In the genomic region with DNA sequence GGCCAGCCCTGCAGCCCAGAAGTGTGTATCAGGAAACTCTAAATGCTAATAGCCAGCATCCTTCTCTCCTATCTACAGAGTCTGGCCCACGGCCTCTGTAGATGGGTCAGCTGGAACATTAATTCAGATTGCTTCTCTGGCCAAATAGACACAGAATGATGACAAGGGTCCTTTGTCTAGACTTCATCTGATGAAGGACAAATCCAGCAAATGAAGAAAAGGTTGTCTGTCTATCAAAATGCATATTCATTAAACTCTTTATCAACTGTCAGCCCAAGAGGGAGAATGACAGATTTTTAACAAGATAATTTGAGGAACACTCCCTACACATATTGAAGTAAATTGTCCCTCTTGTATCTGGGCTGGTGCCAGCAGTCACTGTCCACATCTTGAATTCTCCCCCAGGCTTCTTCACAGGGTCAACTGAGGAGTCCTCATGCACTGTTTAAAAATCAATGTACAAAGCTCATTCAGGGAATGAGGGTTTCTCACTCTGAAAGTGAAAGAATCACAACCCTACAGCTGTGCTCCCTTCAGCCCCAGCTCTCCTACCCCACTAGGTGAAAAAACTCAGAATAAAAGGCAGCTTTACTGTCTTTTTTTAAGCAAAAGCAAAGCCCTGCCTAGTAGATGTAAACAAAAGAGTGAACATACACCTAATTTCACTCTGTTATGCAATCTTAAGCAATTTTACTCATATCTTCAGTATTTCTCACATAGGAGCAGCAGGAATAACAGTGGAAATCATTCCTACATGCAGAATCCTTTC, we compare ENCODE assay signal across 19 cellular contexts.
A peak's percentile ranks its signal among the peaks of the same experiment; 100 is the strongest.
DNase-seq lines count a peak whose midpoint lies in the region; ATAC-seq, FAIRE-seq and TF ChIP-seq lines count a peak whose summit lies in the region.
"Had no signal": no experiment of that assay in that cellular context is flagged by ENCODE, and none has a peak within 500 bp of the region (broad histone marks: within the 10 kb centered on the region; RNA-seq: fewer than 3 reads in every experiment).

No MANE protein-coding gene starts in this region.

- CTCF ChIA-PET in SK-N-SH (lab: Yijun Ruan, JAX) = interaction anchor here (1.1 kb wide), 2 partner anchors 17 to 102 kb away, joined by 3 read pairs; no protein-coding TSS in a partner anchor

- no peaks in the 10 kb centered on the region for H3K9me3 ChIP-seq in SK-N-SH
- H3K9me3 ChIP-seq: right atrium auricular region had no signal

- no peak for TF ChIP-seq EP300 in SK-N-SH (IDR thresholded peaks at IDR 0.05; ENCODE audit: borderline replicate concordance in 1 of 2, low read depth in 1 of 2, low read length in 1 of 2)

- H3F3A ChIP-seq in SK-N-SH (replicated peaks; ENCODE audit: insufficient read depth) = no peaks in the 10 kb centered on the region

- no peaks in the 10 kb centered on the region for H4K20me1 ChIP-seq in SK-N-SH (ENCODE audit: insufficient read depth)

- H3K9ac ChIP-seq in SK-N-SH = no peak overlapping the region
- H3K9ac ChIP-seq: GM23248 had no signal

- POLR2A ChIA-PET in SK-N-SH (lab: Yijun Ruan, JAX) = no interaction called here

- H2AFZ ChIP-seq in SK-N-SH (ENCODE audit: low read depth) = no peak overlapping the region
- H2AFZ ChIP-seq: GM23248 had no signal

- H3K4me3 ChIP-seq in lower leg skin (ENCODE audit: low read depth, poor library complexity, severe bottlenecking) = no peak overlapping the region
- no peak overlapping the region for H3K4me3 ChIP-seq in SK-N-SH (ENCODE audit: low read depth in 2 of 2, low read length in 1 of 2)
- H3K4me3 ChIP-seq: GM23248, right atrium auricular region had no signal

- no peaks in the 10 kb centered on the region for H3K4me1 ChIP-seq in SK-N-SH (ENCODE audit: control insufficient read depth in 1 of 2, insufficient read depth in 2 of 2, low read depth in 1 of 2, low read length in 1 of 2)
- H3K4me1 ChIP-seq: right atrium auricular region had no signal

- no peak overlapping the region for H3K27ac ChIP-seq in SK-N-SH (ENCODE audit: low read depth in 2 of 2, low read length in 1 of 2)
- H3K27ac ChIP-seq: GM23248, HL-60, right atrium auricular region had no signal

- in situ Hi-C loops in KBM-7 (cut with MboI; ENCODE audit: low pct_unique_long_range_greater_than_20kb, low sequenced_read_pairs) = no loop called here

- FAIRE-seq in frontal cortex (lab: Jason Lieb, UNC) = no peak
- FAIRE-seq: endometrium, GM12891 had no signal

- no peaks in the 10 kb centered on the region for H3K79me2 ChIP-seq in SK-N-SH (ENCODE audit: insufficient read depth)

- intact Hi-C loops in lower leg skin (cut with DNase I; ENCODE audit: low total_unique reads) = no loop called here

- TF ChIP-seq RAD21 in SK-N-SH (IDR thresholded peaks at IDR 0.05; ENCODE audit: low read length) = no peak

- no peaks in the 10 kb centered on the region for H3K27me3 ChIP-seq in SK-N-SH (ENCODE audit: insufficient read depth)
- H3K27me3 ChIP-seq: right atrium auricular region had no signal

- no peaks in the 10 kb centered on the region for H3K9me2 ChIP-seq in SK-N-SH

- H3K36me3 ChIP-seq in SK-N-SH (replicated peaks in 1 of 2; ENCODE audit: control insufficient read depth in 1 of 2, insufficient read depth in 2 of 2, low read length in 1 of 2) = no peaks in the 10 kb centered on the region
- H3K36me3 ChIP-seq: right atrium auricular region had no signal

- TF ChIP-seq CTCF in lower leg skin (IDR thresholded peaks at IDR 0.05) (no peak), SK-N-SH (IDR thresholded peaks at IDR 0.05) (no peak)

- DNase-seq in frontal cortex (ENCODE audit: low spot score in 2 of 2) (peak; percentile 1 to 2), KBM-7 (no peak), lower leg skin (ENCODE audit: low spot score in 2 of 2) (no peak), SK-N-SH (no peak)
- DNase-seq: activated CD4-positive, alpha-beta T cell treated with anti-CD3 and anti-CD28 coated beads, Interleukin-2, amount 10 ng/mL, durations not matched to agents 7 days and 5 days; activated gamma-delta T cell; DMS79; glutamatergic neuron; GM23248; naive thymus-derived CD4-positive, alpha-beta T cell; stimulated activated naive CD8-positive, alpha-beta T cell treated with anti-CD3 and anti-CD28 coated beads, Interleukin-15, amount 100 ng/mL, for 72 hours had no signal

- ATAC-seq in GM18511 (IDR thresholded peaks at IDR 0.05; ENCODE audit: unreplicated experiment) = peak; percentile 69
- peak; percentile 86 for ATAC-seq in GM21529 (IDR thresholded peaks at IDR 0.05; ENCODE audit: unreplicated experiment)
- peak; percentile 82 for ATAC-seq in HG03196 (IDR thresholded peaks at IDR 0.05; ENCODE audit: unreplicated experiment)
- ATAC-seq in GM18909 (IDR thresholded peaks at IDR 0.05; ENCODE audit: poor library complexity, unreplicated experiment) = no peak
- ATAC-seq: naive thymus-derived CD4-positive, alpha-beta T cell; stimulated activated naive CD8-positive, alpha-beta T cell treated with anti-CD3 and anti-CD28 coated beads, Interleukin-15, amount 100 ng/mL, for 72 hours had no signal

- no peak for TF ChIP-seq POLR2A in lower leg skin (IDR thresholded peaks at IDR 0.05)

- WGBS in lower leg skin, 2 donors = 63 to 77% methylated on average over 1 of the region's 1 CpG
- WGBS in SK-N-SH (ENCODE audit: low lambda C conversion rate) = 44% methylated on average over 1 of the region's 1 CpG

- no peak overlapping the region for H3K4me2 ChIP-seq in SK-N-SH

TF ChIP-seq in SK-N-SH, 30 proteins besides CTCF, POLR2A, EP300 and RAD21:
- TF ChIP-seq RXRA (IDR thresholded peaks at IDR 0.05; ENCODE audit: borderline replicate concordance, low read depth) (no peak), GATA2 (CRISPR knock-in tag; IDR thresholded peaks at IDR 0.05) (no peak), SMC3 (IDR thresholded peaks at IDR 0.05; ENCODE audit: low read depth, low read length) (no peak)

Comparison
In these comparisons a context has a peak if more than half of its experiments do, and no peak if none do; other contexts are left out.
1. DNase-seq: peak in frontal cortex (2 of 2); none in KBM-7 (single experiment), lower leg skin (0 of 2) and SK-N-SH (single experiment).